8 cellular contexts compared by ENCODE assay signal in the genomic region with DNA sequence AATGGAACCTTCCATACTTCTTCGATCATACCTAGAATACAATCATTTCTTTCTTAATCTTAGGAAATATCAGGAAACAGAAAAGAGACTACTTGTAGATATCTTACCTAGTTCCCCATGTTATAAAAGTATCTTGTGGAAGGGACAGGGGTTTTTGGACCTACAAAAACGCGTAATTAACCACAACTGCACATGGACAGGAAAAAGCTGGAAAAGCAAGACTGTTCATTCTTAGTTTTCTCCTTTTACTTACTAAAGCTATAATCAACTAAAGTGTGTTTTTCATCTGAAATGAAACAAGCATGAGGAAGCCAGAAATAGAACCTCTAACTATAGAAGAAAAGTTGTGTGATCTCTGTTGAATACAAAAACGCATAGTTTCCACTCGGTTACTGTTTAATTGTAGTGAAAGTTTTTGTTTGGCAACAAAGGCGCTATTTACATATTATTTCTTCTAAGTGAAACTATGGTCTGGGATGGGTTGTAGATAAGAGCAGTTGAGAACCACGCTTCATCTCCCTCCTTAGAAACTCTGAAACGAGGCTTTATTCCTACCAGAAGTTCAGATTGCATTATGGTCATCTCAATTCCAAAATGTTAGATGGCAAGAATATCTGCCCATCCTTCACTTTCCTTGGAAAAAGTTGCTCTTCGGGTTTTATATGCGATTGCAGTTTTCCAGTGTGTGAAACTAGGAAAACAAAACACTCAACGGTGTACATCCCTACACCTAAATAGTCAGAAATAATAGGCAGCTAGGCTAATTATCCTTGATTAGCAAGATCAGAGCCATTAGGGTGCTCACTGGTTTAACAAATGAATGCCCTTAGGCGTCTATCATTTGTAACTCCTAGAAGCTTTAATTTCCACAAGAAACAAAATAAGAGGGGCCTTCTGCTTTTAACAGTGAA. TPM values are rescaled to one million over a fixed set of nuclear protein-coding genes. Genes with fewer than 3 reads are reported as not detected.
DNase-seq lines count a peak whose midpoint lies in the region; ATAC-seq and TF ChIP-seq lines count a peak whose summit lies in the region.

No MANE protein-coding gene starts in this region.

- H3K9me2 ChIP-seq in GM23248 (ENCODE audit: insufficient read depth): no peaks in the 10 kb centered on the region

- in situ Hi-C loops in GM23248 (cut with MboI): no loop called here
- in situ Hi-C loops in GM13977 (cut with MboI; ENCODE audit: low pct_unique_long_range_greater_than_20kb, low sequenced_read_pairs, unreplicated experiment): no loop called here

- no peaks in the 10 kb centered on the region for H4K20me1 ChIP-seq in GM23248 (ENCODE audit: insufficient read depth)

- peak overlapping the region; percentile 72 for H3K27ac Mint-ChIP-seq in activated T-helper 2 cell treated with anti-CD3 and anti-CD28 coated beads, Interferon-gamma antibody, Interleukin-2, Interleukin-4, amounts not matched to agents 10 μg/mL and 5 μg/mL and 100 μg/mL, durations not matched to agents 14 hours and 24 hours and 36 hours

- no peak for TF ChIP-seq RAD21 in liver (IDR thresholded peaks at IDR 0.05)

- H3K4me3 Mint-ChIP-seq in activated T-helper 2 cell treated with anti-CD3 and anti-CD28 coated beads, Interferon-gamma antibody, Interleukin-2, Interleukin-4, amounts not matched to agents 10 μg/mL and 5 μg/mL and 100 μg/mL, durations not matched to agents 14 hours and 24 hours and 36 hours (ENCODE audit: low read depth): peak overlapping the region; percentile 82

- no peak for TF ChIP-seq CTCF in liver (IDR thresholded peaks at IDR 0.05; ENCODE audit: low read depth, low read length, missing input control)
- no peak for TF ChIP-seq CTCF in vagina (IDR thresholded peaks at IDR 0.05)
- TF ChIP-seq CTCF in GM13977 (IDR thresholded peaks at IDR 0.05; ENCODE audit: extremely low read depth, insufficient read depth, missing control alignments): no peak

- peaks cover 29% of the 10 kb centered on the region for H3K4me1 ChIP-seq in ACC112 (ENCODE audit: control insufficient read depth, insufficient read depth, low read length, unreplicated experiment)
- peaks cover 27% of the 10 kb centered on the region for H3K4me1 ChIP-seq in GM23248 (ENCODE audit: insufficient read depth)
- peaks cover 0 to 12% (median 7%) of the 10 kb centered on the region in 4 donors for H3K4me1 ChIP-seq in liver (ENCODE audit: control insufficient read depth in 4 of 4, insufficient read depth in 4 of 4, low read length in 3 of 4)
- peaks cover 12% of the 10 kb centered on the region for H3K4me1 ChIP-seq in vagina

- H3K9me3 ChIP-seq in GM23248 (ENCODE audit: low read depth) (no peaks in the 10 kb centered on the region), liver (ENCODE audit: control insufficient read depth in 4 of 4, low read length in 3 of 4) (no peaks in the 10 kb centered on the region), vagina (no peaks in the 10 kb centered on the region)

- H3K27ac ChIP-seq in ACC112 (ENCODE audit: low read depth, low read length) (peak overlapping the region; percentile 94), GM23248 (peak overlapping the region; percentile 63), liver (ENCODE audit: low read depth in 1 of 2, low read length in 2 of 2) (no peak overlapping the region), vagina (no peak overlapping the region)

- H3K27me3 ChIP-seq in ACC112 (ENCODE audit: insufficient read depth, low read length): no peaks in the 10 kb centered on the region
- no peaks in the 10 kb centered on the region for H3K27me3 ChIP-seq in GM23248 (replicated peaks; ENCODE audit: insufficient read depth)
- H3K27me3 ChIP-seq in liver (ENCODE audit: control insufficient read depth in 4 of 4, insufficient read depth in 4 of 4, low read length in 3 of 4): peaks cover 0 to 9% (median 2%) of the 10 kb centered on the region in 4 donors
- H3K27me3 ChIP-seq in vagina: no peaks in the 10 kb centered on the region

- H3K4me3 ChIP-seq in ACC112 (ENCODE audit: low read depth, low read length): peak overlapping the region; percentile 95
- H3K4me3 ChIP-seq in GM23248: peak overlapping the region; percentile 88
- peak overlapping the region; percentile 46 to 71 (median 59) for H3K4me3 ChIP-seq in liver (ENCODE audit: low read depth in 1 of 3, low read length in 3 of 3)
- H3K4me3 ChIP-seq in vagina: peak overlapping the region; percentile 48

- H3K4me2 ChIP-seq in GM23248 (ENCODE audit: unreplicated experiment): peak overlapping the region; percentile 89

- no peaks in the 10 kb centered on the region for H3K9me3 Mint-ChIP-seq in activated T-helper 2 cell treated with anti-CD3 and anti-CD28 coated beads, Interferon-gamma antibody, Interleukin-2, Interleukin-4, amounts not matched to agents 10 μg/mL and 5 μg/mL and 100 μg/mL, durations not matched to agents 14 hours and 24 hours and 36 hours

- H2AFZ ChIP-seq in ACC112 (ENCODE audit: low read length, unreplicated experiment) (peak overlapping the region; percentile 90), GM23248 (peak overlapping the region; percentile 90)

- ATAC-seq in HG03135 (IDR thresholded peaks at IDR 0.05; ENCODE audit: unreplicated experiment): no peak

- H3K27me3 Mint-ChIP-seq in activated T-helper 2 cell treated with anti-CD3 and anti-CD28 coated beads, Interferon-gamma antibody, Interleukin-2, Interleukin-4, amounts not matched to agents 10 μg/mL and 5 μg/mL and 100 μg/mL, durations not matched to agents 14 hours and 24 hours and 36 hours (ENCODE audit: low read depth): peaks cover 42% of the 10 kb centered on the region

- H3K36me3 ChIP-seq in ACC112 (ENCODE audit: insufficient read depth, low read length): peaks cover 15% of the 10 kb centered on the region
- peaks cover 11% of the 10 kb centered on the region for H3K36me3 ChIP-seq in GM23248 (ENCODE audit: low read depth)
- no peaks in the 10 kb centered on the region for H3K36me3 ChIP-seq in liver (ENCODE audit: control insufficient read depth in 4 of 4, insufficient read depth in 3 of 4, low read depth in 1 of 4, low read length in 3 of 4)
- no peaks in the 10 kb centered on the region for H3K36me3 ChIP-seq in vagina

- no peaks in the 10 kb centered on the region for H3K36me3 Mint-ChIP-seq in activated T-helper 2 cell treated with anti-CD3 and anti-CD28 coated beads, Interferon-gamma antibody, Interleukin-2, Interleukin-4, amounts not matched to agents 10 μg/mL and 5 μg/mL and 100 μg/mL, durations not matched to agents 14 hours and 24 hours and 36 hours (ENCODE audit: low read depth)

- H3F3A ChIP-seq in GM23248 (ENCODE audit: insufficient read depth): peaks cover 28% of the 10 kb centered on the region

- H3K4me1 Mint-ChIP-seq in activated T-helper 2 cell treated with anti-CD3 and anti-CD28 coated beads, Interferon-gamma antibody, Interleukin-2, Interleukin-4, amounts not matched to agents 10 μg/mL and 5 μg/mL and 100 μg/mL, durations not matched to agents 14 hours and 24 hours and 36 hours (ENCODE audit: low read depth): peaks cover 42% of the 10 kb centered on the region

- H3K79me2 ChIP-seq in ACC112 (ENCODE audit: control insufficient read depth, insufficient read depth, low read length, unreplicated experiment) (peaks cover 55% of the 10 kb centered on the region), GM23248 (ENCODE audit: insufficient read depth) (peaks cover 56% of the 10 kb centered on the region)

- peak; percentile 20 for DNase-seq in GM23248
- no peak for DNase-seq in activated T-helper 2 cell treated with anti-CD3 and anti-CD28 coated beads, Interferon-gamma antibody, Interleukin-2, Interleukin-4, amounts not matched to agents 10 μg/mL and 5 μg/mL and 100 μg/mL, durations not matched to agents 14 hours and 24 hours and 36 hours (ENCODE audit: low spot score)
- DNase-seq in vagina (ENCODE audit: extremely low spot score in 2 of 2): no peak
- DNase-seq in COLO668 (lab: John Stamatoyannopoulos, UW; ENCODE audit: unreplicated experiment): no peak
- no peak for DNase-seq in GM13977 (ENCODE audit: low spot score)

- H3K9ac ChIP-seq in GM23248 (peak overlapping the region; percentile 88), liver (ENCODE audit: low read depth in 1 of 2, low read length in 2 of 2) (no peak overlapping the region)

- TF ChIP-seq POLR2A in vagina (IDR thresholded peaks at IDR 0.05): no peak

- intact Hi-C loops in activated T-helper 2 cell treated with anti-CD3 and anti-CD28 coated beads, Interferon-gamma antibody, Interleukin-2, Interleukin-4, amounts not matched to agents 10 μg/mL and 5 μg/mL and 100 μg/mL, durations not matched to agents 14 hours and 24 hours and 36 hours (cut with micrococcal nuclease): loop anchor here (1.0 kb wide), 4 partner anchors 8 to 108 kb away; no protein-coding TSS in a partner anchor
- intact Hi-C loops in vagina (cut with DNase I): no loop called here

- 68 to 69% methylated on average over 12 of the region's 12 CpGs for WGBS in GM23248 (ENCODE audit: low coverage in 1 of 2, low lambda C conversion rate in 2 of 2, missing lambda C conversion rate in 2 of 2), 2 experiments
- WGBS in liver: 39% methylated on average over 12 of the region's 12 CpGs

TF ChIP-seq in liver, 16 proteins besides CTCF, POLR2A, EP300 and RAD21 (continues in another document):
- TF ChIP-seq, protein P1, sequence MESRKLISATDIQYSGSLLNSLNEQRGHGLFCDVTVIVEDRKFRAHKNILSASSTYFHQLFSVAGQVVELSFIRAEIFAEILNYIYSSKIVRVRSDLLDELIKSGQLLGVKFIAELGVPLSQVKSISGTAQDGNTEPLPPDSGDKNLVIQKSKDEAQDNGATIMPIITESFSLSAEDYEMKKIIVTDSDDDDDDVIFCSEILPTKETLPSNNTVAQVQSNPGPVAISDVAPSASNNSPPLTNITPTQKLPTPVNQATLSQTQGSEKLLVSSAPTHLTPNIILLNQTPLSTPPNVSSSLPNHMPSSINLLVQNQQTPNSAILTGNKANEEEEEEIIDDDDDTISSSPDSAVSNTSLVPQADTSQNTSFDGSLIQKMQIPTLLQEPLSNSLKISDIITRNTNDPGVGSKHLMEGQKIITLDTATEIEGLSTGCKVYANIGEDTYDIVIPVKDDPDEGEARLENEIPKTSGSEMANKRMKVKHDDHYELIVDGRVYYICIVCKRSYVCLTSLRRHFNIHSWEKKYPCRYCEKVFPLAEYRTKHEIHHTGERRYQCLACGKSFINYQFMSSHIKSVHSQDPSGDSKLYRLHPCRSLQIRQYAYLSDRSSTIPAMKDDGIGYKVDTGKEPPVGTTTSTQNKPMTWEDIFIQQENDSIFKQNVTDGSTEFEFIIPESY (IDR thresholded peaks at IDR 0.05): no peak
- no peak for TF ChIP-seq GABPA (IDR thresholded peaks at IDR 0.05 in 1 of 2, conservative IDR thresholded peaks at IDR 0.05 in 1 of 2)
- no peak for TF ChIP-seq TAF1 (conservative IDR thresholded peaks at IDR 0.05)
- no peak for TF ChIP-seq HNF4G (IDR thresholded peaks at IDR 0.05)
- no peak for TF ChIP-seq FOXA2 (IDR thresholded peaks at IDR 0.05)
- TF ChIP-seq SP1 (IDR thresholded peaks at IDR 0.05): no peak
- no peak for TF ChIP-seq JUND (IDR thresholded peaks at IDR 0.05)

RNA-seq across cellular contexts. Expression of gene BCAT1, which starts 1.1 kb away (rescaled TPM):
- total RNA-seq in GM23248 (2014; rRNA removed; shearing (Covaris generic)): 72.1 and 109 TPM in 2 replicates
- 51.9 and 60.6 TPM in 2 replicates for polyA plus RNA-seq in GM23248 (2016; fragmentation: Nextera tagmentation; extraction: Ambion mirVana)
- total RNA-seq in activated T-helper 2 cell treated with anti-CD3 and anti-CD28 coated beads, Interferon-gamma antibody, Interleukin-2, Interleukin-4, amounts not matched to agents 10 μg/mL and 5 μg/mL and 100 μg/mL, durations not matched to agents 14 hours and 24 hours and 36 hours: 12.7 and 12.9 TPM in 2 replicates
- 10 to 100 TPM in 1 of 2 donors, 1 to 10 TPM in 1; 1.3 to 10.0 TPM for total RNA-seq in liver
- polyA plus RNA-seq in liver: under 1 TPM; 0.14 to 0.37 TPM
- total RNA-seq in vagina: 20.6 TPM

Comparison
In these comparisons a context has a peak if more than half of its experiments do, and no peak if none do; other contexts are left out.
1. H3K27ac ChIP-seq: peak in ACC112 (single experiment) and GM23248 (single experiment); none in liver (0 of 2) and vagina (single experiment).
2. Peak in every context shown above with its lines, with median percentiles within 50 percentile points of each other: H3K4me3 ChIP-seq.